ENCODE assay signal across 19 cellular contexts in the genomic region with DNA sequence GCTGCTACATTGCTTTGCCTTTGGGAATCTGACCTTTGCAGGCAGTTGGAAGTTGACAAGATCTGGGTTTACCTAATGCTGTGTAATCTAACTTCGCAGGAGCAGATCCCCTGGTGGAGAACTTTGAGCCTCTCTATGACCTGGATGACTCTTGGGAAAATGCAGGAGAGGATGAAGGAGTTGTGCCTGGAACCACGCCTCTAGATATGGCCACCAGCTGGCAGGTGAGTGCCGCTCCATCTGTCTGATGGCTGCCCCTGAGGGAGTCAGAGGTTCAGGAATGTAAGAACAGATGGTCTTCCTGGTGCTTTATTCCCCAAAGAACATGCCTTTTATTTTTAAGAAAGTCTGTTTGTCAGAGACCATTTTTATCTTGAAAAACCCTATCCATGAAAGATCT.
DNase-seq lines count a peak whose midpoint lies in the region; ATAC-seq and TF ChIP-seq lines count a peak whose summit lies in the region.
"Had no signal": no experiment of that assay in that cellular context is flagged by ENCODE, and none has a peak within 500 bp of the region (broad histone marks: within the 10 kb centered on the region; RNA-seq: fewer than 3 reads in every experiment).

No MANE protein-coding gene starts in this region.

- H3F3A ChIP-seq in neural progenitor cell (ENCODE audit: low read depth), result no peaks in the 10 kb centered on the region

- intact Hi-C loops in CD8-positive, alpha-beta T cell (cut with DNase I, micrococcal nuclease), result loop anchor here (1.0 to 5.0 kb wide), 6 partner anchors 12 to 407 kb away; partner anchors contain the start of genes NFKB1 (in 2 of the 2), SLC39A8 (in 1 of the 2), SLC9B1 (in 1 of the 2) and UBE2D3 (in 1 of the 2)

- no peak overlapping the region for H2AFZ ChIP-seq in neural progenitor cell (replicated peaks)

- no peak for DNase-seq in CD8-positive, alpha-beta T cell
- DNase-seq in T-helper 17 cell, result no peak
- DNase-seq in effector memory CD8-positive, alpha-beta T cell, result no peak
- DNase-seq in neural progenitor cell (ENCODE audit: low spot score), result no peak
- DNase-seq in GM10266 (ENCODE audit: extremely low spot score), result no peak
- no peak for DNase-seq in CD1c-positive myeloid dendritic cell (ENCODE audit: extremely low spot score)
- DNase-seq: activated CD4-positive, CD25-positive, alpha-beta regulatory T cell; effector CD8-positive, alpha-beta T cell; GF-D8; natural killer cell; NCI-H2029 treated with DMSO at 0.1 percent for 48 hours; SHP77; stimulated activated CD4-positive, alpha-beta T cell treated with anti-CD3 and anti-CD28 coated beads, Interleukin-4, amount 100 ng/mL, for 24 hours had no signal

- peaks cover 79% of the 10 kb centered on the region for H3K4me1 Mint-ChIP-seq in CD8-positive, alpha-beta T cell (ENCODE audit: low read depth)
- peaks cover 66% of the 10 kb centered on the region for H3K4me1 Mint-ChIP-seq in T-helper 17 cell
- peaks cover 47 to 57% of the 10 kb centered on the region in 2 donors for H3K4me1 Mint-ChIP-seq in effector memory CD8-positive, alpha-beta T cell (ENCODE audit: low read depth in 2 of 2)
- H3K4me1 Mint-ChIP-seq in neural progenitor cell, result no peaks in the 10 kb centered on the region

- no peaks in the 10 kb centered on the region for H3K27me3 ChIP-seq in BLaER1
- no peaks in the 10 kb centered on the region for H3K27me3 ChIP-seq in CD8-positive, alpha-beta T cell (ENCODE audit: insufficient read depth, low read length)
- H3K27me3 ChIP-seq in neural progenitor cell, result no peaks in the 10 kb centered on the region
- H3K27me3 ChIP-seq: suprapubic skin had no signal

- no peaks in the 10 kb centered on the region for H3K9me3 Mint-ChIP-seq in CD8-positive, alpha-beta T cell
- no peaks in the 10 kb centered on the region for H3K9me3 Mint-ChIP-seq in effector memory CD8-positive, alpha-beta T cell
- no peaks in the 10 kb centered on the region for H3K9me3 Mint-ChIP-seq in neural progenitor cell
- H3K9me3 Mint-ChIP-seq: natural killer cell had no signal

- peaks cover 91% of the 10 kb centered on the region for H3K36me3 Mint-ChIP-seq in CD8-positive, alpha-beta T cell
- H3K36me3 Mint-ChIP-seq in T-helper 17 cell (ENCODE audit: low read depth) (peaks cover 31% of the 10 kb centered on the region), neural progenitor cell (peaks cover 22% of the 10 kb centered on the region)
- peaks cover 86% of the 10 kb centered on the region for H3K36me3 Mint-ChIP-seq in effector memory CD8-positive, alpha-beta T cell (ENCODE audit: insufficient read depth)

- H3K79me2 ChIP-seq in neural progenitor cell (ENCODE audit: low read depth), result no peaks in the 10 kb centered on the region

- H3K4me3 ChIP-seq in BLaER1 (0 out of 2 replicates have a peak overlapping the region, but pooled peaks have one; percentile 27), neural progenitor cell (no peak overlapping the region)
- H3K4me3 ChIP-seq in CD8-positive, alpha-beta T cell (ENCODE audit: low read depth, low read length), result no peak overlapping the region
- H3K4me3 ChIP-seq: K562, prostate gland, skin epidermis, suprapubic skin had no signal

- no peak for ATAC-seq in CD8-positive, alpha-beta T cell
- ATAC-seq in T-helper 17 cell, result no peak
- no peak for ATAC-seq in effector memory CD8-positive, alpha-beta T cell (replicated peaks)
- no peak for ATAC-seq in HG02759 (IDR thresholded peaks at IDR 0.05; ENCODE audit: unreplicated experiment)
- ATAC-seq: natural killer cell had no signal

- H3K36me3 ChIP-seq in BLaER1, result peaks cover 87% of the 10 kb centered on the region
- H3K36me3 ChIP-seq in CD8-positive, alpha-beta T cell (ENCODE audit: insufficient read depth, low read length), result peaks cover 39% of the 10 kb centered on the region
- no peaks in the 10 kb centered on the region for H3K36me3 ChIP-seq in neural progenitor cell

- H4K20me1 ChIP-seq in BLaER1 (no peaks in the 10 kb centered on the region), neural progenitor cell (ENCODE audit: low read depth) (no peaks in the 10 kb centered on the region)

- no peaks in the 10 kb centered on the region for H3K9me3 ChIP-seq in BLaER1
- H3K9me3 ChIP-seq in CD8-positive, alpha-beta T cell (ENCODE audit: low read length), result no peaks in the 10 kb centered on the region
- H3K9me3 ChIP-seq in T-helper 17 cell (ENCODE audit: control insufficient read depth, low read length, poor library complexity, severe bottlenecking), result no peaks in the 10 kb centered on the region
- H3K9me3 ChIP-seq in neural progenitor cell (ENCODE audit: low read depth), result no peaks in the 10 kb centered on the region
- H3K9me3 ChIP-seq: prostate gland, suprapubic skin had no signal

- no peak overlapping the region for H3K4me3 Mint-ChIP-seq in CD8-positive, alpha-beta T cell
- H3K4me3 Mint-ChIP-seq in T-helper 17 cell (peak overlapping the region; percentile 67), neural progenitor cell (no peak overlapping the region)
- peak overlapping the region in 1 of 2 donors; percentile 87 for H3K4me3 Mint-ChIP-seq in effector memory CD8-positive, alpha-beta T cell

- H3K27ac Mint-ChIP-seq in CD8-positive, alpha-beta T cell, result peak overlapping the region; percentile 96
- H3K27ac Mint-ChIP-seq in T-helper 17 cell (peak overlapping the region; percentile 98), neural progenitor cell (no peak overlapping the region)
- peak overlapping the region; percentile 89 to 96 for H3K27ac Mint-ChIP-seq in effector memory CD8-positive, alpha-beta T cell

- peak overlapping the region; percentile 53 for H3K27ac ChIP-seq in BLaER1
- no peak overlapping the region for H3K27ac ChIP-seq in CD8-positive, alpha-beta T cell (ENCODE audit: low read depth, low read length)
- H3K27ac ChIP-seq in neural progenitor cell, result no peak overlapping the region
- H3K27ac ChIP-seq: prostate gland, suprapubic skin had no signal

- H3K4me2 ChIP-seq in BLaER1 (peak overlapping the region; percentile 80), neural progenitor cell (no peak overlapping the region)

- H3K9ac ChIP-seq in BLaER1, result 0 out of 2 replicates have a peak overlapping the region, but pooled peaks have one; percentile 31
- no peak overlapping the region for H3K9ac ChIP-seq in neural progenitor cell

- CTCF ChIA-PET in CD8-positive, alpha-beta T cell (lab: Charles Lee), result interaction anchor here (0.8 to 3.9 kb wide), 3 partner anchors 9 to 22 kb away, joined by 3 to 25 read pairs (median 4); no protein-coding TSS in a partner anchor

- POLR2A ChIA-PET in CD8-positive, alpha-beta T cell (lab: Charles Lee), result interaction anchor here (1.2 to 3.9 kb wide), 3 partner anchors 25 to 217 kb away, joined by 3 to 18 read pairs (median 3); partner anchors contain the start of genes NFKB1 and UBE2D3

- H3K4me1 ChIP-seq in BLaER1 (peaks cover 58% of the 10 kb centered on the region), neural progenitor cell (no peaks in the 10 kb centered on the region)
- H3K4me1 ChIP-seq in CD8-positive, alpha-beta T cell (ENCODE audit: insufficient read depth, low read length), result peaks cover 67% of the 10 kb centered on the region
- H3K4me1 ChIP-seq: prostate gland had no signal

- H3K27me3 Mint-ChIP-seq in CD8-positive, alpha-beta T cell (ENCODE audit: low read depth), result no peaks in the 10 kb centered on the region
- H3K27me3 Mint-ChIP-seq in T-helper 17 cell (no peaks in the 10 kb centered on the region), neural progenitor cell (ENCODE audit: insufficient read depth, low read depth) (no peaks in the 10 kb centered on the region)
- H3K27me3 Mint-ChIP-seq in effector memory CD8-positive, alpha-beta T cell, result no peaks in the 10 kb centered on the region

- no peak for TF ChIP-seq CTCF in CD8-positive, alpha-beta T cell (IDR thresholded peaks at IDR 0.05)
- TF ChIP-seq CTCF in neural progenitor cell (IDR thresholded peaks at IDR 0.05) (no peak), GM10266 (IDR thresholded peaks at IDR 0.05; ENCODE audit: control insufficient read depth, insufficient read depth, low read depth, missing control alignments) (no peak)
